1 cellular context compared by ENCODE assay signal in genomic region chr16:72093448-72094265, GRCh38.
TF ChIP-seq lines count a peak whose summit lies in the region.

TSS of gene DHX38 (plus strand) at chr16:72093847. CDS start at chr16:72096158, 2,311 bp downstream.
TSS of gene TXNL4B (minus strand) at chr16:72093620. CDS start at chr16:72090749, 2,871 bp downstream.

TF ChIP-seq in HEK293, 187 proteins besides CTCF, POLR2A, EP300 and RAD21 (continued from another document and continues in another):
- TF ChIP-seq ZNF777 (tag by site-specific recombination; IDR thresholded peaks at IDR 0.05; ENCODE audit: borderline replicate concordance), result no peak
- no peak for TF ChIP-seq ZNF404 (tag by site-specific recombination; IDR thresholded peaks at IDR 0.05)
- TF ChIP-seq, protein P1, sequence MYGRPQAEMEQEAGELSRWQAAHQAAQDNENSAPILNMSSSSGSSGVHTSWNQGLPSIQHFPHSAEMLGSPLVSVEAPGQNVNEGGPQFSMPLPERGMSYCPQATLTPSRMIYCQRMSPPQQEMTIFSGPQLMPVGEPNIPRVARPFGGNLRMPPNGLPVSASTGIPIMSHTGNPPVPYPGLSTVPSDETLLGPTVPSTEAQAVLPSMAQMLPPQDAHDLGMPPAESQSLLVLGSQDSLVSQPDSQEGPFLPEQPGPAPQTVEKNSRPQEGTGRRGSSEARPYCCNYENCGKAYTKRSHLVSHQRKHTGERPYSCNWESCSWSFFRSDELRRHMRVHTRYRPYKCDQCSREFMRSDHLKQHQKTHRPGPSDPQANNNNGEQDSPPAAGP (tag by site-specific recombination; IDR thresholded peaks at IDR 0.05), result peak; percentile 44; the same call in 1 of the 2 replicates
- TF ChIP-seq ZNF513 (tag by site-specific recombination; IDR thresholded peaks at IDR 0.05), result no peak
- TF ChIP-seq ZBTB7A (tag by site-specific recombination; IDR thresholded peaks at IDR 0.05; ENCODE audit: low read depth), result no peak
- TF ChIP-seq ZNF146 (tag by site-specific recombination; IDR thresholded peaks at IDR 0.05), result no peak
- no peak for TF ChIP-seq ZNF311 (tag by site-specific recombination; IDR thresholded peaks at IDR 0.05; ENCODE audit: borderline replicate concordance)
- no peak for TF ChIP-seq ZSCAN16 (tag by site-specific recombination; IDR thresholded peaks at IDR 0.05)
- no peak for TF ChIP-seq GFI1B (tag by site-specific recombination; IDR thresholded peaks at IDR 0.05)
- no peak for TF ChIP-seq ZFP37 (tag by site-specific recombination; IDR thresholded peaks at IDR 0.05)
- TF ChIP-seq KLF7 (tag by site-specific recombination; IDR thresholded peaks at IDR 0.05; ENCODE audit: borderline replicate concordance), result peak; percentile 77; the same call in 1 of the 2 replicates
- TF ChIP-seq, protein P2, sequence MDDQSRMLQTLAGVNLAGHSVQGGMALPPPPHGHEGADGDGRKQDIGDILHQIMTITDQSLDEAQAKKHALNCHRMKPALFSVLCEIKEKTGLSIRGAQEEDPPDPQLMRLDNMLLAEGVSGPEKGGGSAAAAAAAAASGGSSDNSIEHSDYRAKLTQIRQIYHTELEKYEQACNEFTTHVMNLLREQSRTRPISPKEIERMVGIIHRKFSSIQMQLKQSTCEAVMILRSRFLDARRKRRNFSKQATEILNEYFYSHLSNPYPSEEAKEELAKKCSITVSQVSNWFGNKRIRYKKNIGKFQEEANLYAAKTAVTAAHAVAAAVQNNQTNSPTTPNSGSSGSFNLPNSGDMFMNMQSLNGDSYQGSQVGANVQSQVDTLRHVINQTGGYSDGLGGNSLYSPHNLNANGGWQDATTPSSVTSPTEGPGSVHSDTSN (CRISPR knock-in tag; IDR thresholded peaks at IDR 0.05), result 0 out of 2 replicates have a peak, but pooled peaks have one; percentile 24
- TF ChIP-seq ZNF621 (tag by site-specific recombination; IDR thresholded peaks at IDR 0.05), result no peak
- no peak for TF ChIP-seq ZNF837 (tag by site-specific recombination; IDR thresholded peaks at IDR 0.05)
- TF ChIP-seq, protein P3, sequence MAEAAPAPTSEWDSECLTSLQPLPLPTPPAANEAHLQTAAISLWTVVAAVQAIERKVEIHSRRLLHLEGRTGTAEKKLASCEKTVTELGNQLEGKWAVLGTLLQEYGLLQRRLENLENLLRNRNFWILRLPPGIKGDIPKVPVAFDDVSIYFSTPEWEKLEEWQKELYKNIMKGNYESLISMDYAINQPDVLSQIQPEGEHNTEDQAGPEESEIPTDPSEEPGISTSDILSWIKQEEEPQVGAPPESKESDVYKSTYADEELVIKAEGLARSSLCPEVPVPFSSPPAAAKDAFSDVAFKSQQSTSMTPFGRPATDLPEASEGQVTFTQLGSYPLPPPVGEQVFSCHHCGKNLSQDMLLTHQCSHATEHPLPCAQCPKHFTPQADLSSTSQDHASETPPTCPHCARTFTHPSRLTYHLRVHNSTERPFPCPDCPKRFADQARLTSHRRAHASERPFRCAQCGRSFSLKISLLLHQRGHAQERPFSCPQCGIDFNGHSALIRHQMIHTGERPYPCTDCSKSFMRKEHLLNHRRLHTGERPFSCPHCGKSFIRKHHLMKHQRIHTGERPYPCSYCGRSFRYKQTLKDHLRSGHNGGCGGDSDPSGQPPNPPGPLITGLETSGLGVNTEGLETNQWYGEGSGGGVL (tag by site-specific recombination; IDR thresholded peaks at IDR 0.05), result no peak
- peak; percentile 73 for TF ChIP-seq PATZ1 (tag by site-specific recombination; IDR thresholded peaks at IDR 0.05)
- no peak for TF ChIP-seq MEIS1 (CRISPR knock-in tag; IDR thresholded peaks at IDR 0.05; ENCODE audit: borderline replicate concordance)
- TF ChIP-seq ZBTB21 (tag by site-specific recombination; IDR thresholded peaks at IDR 0.05), result no peak
- no peak for TF ChIP-seq ZNF623 (tag by site-specific recombination; IDR thresholded peaks at IDR 0.05)
- no peak for TF ChIP-seq ZFP41 (tag by site-specific recombination; IDR thresholded peaks at IDR 0.05; ENCODE audit: borderline replicate concordance)
- no peak for TF ChIP-seq ZNF10 (tag by site-specific recombination; IDR thresholded peaks at IDR 0.05)
- TF ChIP-seq, protein P4, sequence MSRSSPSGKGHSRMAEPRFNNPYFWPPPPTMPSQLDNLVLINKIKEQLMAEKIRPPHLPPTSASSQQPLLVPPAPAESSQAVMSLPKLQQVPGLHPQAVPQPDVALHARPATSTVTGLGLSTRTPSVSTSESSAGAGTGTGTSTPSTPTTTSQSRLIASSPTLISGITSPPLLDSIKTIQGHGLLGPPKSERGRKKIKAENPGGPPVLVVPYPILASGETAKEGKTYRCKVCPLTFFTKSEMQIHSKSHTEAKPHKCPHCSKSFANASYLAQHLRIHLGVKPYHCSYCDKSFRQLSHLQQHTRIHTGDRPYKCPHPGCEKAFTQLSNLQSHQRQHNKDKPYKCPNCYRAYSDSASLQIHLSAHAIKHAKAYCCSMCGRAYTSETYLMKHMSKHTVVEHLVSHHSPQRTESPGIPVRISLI (tag by site-specific recombination; IDR thresholded peaks at IDR 0.05), result no peak
- no peak for TF ChIP-seq ZNF510 (tag by site-specific recombination; IDR thresholded peaks at IDR 0.05; ENCODE audit: insufficient replicate concordance)
- no peak for TF ChIP-seq ZEB2 (tag by site-specific recombination; IDR thresholded peaks at IDR 0.05)
- TF ChIP-seq ZSCAN30 (tag by site-specific recombination; IDR thresholded peaks at IDR 0.05), result no peak
- no peak for TF ChIP-seq ZFP3 (tag by site-specific recombination; IDR thresholded peaks at IDR 0.05; ENCODE audit: low read depth)
- peak; percentile 40; the same call in 1 of the 2 replicates for TF ChIP-seq PRDM10 (tag by site-specific recombination; IDR thresholded peaks at IDR 0.05)
- no peak for TF ChIP-seq ZBTB1 (tag by site-specific recombination; IDR thresholded peaks at IDR 0.05)
- TF ChIP-seq, protein P5, sequence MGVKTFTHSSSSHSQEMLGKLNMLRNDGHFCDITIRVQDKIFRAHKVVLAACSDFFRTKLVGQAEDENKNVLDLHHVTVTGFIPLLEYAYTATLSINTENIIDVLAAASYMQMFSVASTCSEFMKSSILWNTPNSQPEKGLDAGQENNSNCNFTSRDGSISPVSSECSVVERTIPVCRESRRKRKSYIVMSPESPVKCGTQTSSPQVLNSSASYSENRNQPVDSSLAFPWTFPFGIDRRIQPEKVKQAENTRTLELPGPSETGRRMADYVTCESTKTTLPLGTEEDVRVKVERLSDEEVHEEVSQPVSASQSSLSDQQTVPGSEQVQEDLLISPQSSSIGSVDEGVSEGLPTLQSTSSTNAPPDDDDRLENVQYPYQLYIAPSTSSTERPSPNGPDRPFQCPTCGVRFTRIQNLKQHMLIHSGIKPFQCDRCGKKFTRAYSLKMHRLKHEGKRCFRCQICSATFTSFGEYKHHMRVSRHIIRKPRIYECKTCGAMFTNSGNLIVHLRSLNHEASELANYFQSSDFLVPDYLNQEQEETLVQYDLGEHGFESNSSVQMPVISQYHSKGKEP (tag by site-specific recombination; IDR thresholded peaks at IDR 0.05), result no peak
- TF ChIP-seq ZNF211 (tag by site-specific recombination; IDR thresholded peaks at IDR 0.05; ENCODE audit: low read depth), result no peak
- TF ChIP-seq, protein P6, sequence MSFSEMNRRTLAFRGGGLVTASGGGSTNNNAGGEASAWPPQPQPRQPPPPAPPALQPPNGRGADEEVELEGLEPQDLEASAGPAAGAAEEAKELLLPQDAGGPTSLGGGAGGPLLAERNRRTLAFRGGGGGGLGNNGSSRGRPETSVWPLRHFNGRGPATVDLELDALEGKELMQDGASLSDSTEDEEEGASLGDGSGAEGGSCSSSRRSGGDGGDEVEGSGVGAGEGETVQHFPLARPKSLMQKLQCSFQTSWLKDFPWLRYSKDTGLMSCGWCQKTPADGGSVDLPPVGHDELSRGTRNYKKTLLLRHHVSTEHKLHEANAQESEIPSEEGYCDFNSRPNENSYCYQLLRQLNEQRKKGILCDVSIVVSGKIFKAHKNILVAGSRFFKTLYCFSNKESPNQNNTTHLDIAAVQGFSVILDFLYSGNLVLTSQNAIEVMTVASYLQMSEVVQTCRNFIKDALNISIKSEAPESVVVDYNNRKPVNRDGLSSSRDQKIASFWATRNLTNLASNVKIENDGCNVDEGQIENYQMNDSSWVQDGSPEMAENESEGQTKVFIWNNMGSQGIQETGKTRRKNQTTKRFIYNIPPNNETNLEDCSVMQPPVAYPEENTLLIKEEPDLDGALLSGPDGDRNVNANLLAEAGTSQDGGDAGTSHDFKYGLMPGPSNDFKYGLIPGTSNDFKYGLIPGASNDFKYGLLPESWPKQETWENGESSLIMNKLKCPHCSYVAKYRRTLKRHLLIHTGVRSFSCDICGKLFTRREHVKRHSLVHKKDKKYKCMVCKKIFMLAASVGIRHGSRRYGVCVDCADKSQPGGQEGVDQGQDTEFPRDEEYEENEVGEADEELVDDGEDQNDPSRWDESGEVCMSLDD (tag by site-specific recombination; IDR thresholded peaks at IDR 0.05), result no peak
- no peak for TF ChIP-seq ZIC2 (tag by site-specific recombination; IDR thresholded peaks at IDR 0.05)
- no peak for TF ChIP-seq WT1 (tag by site-specific recombination; IDR thresholded peaks at IDR 0.05)
- TF ChIP-seq SALL2 (tag by site-specific recombination; IDR thresholded peaks at IDR 0.05; ENCODE audit: borderline replicate concordance), result no peak
- TF ChIP-seq ZNF169 (tag by site-specific recombination; IDR thresholded peaks at IDR 0.05), result no peak
- TF ChIP-seq ZNF555 (tag by site-specific recombination; conservative IDR thresholded peaks at IDR 0.05), result no peak
- TF ChIP-seq ZNF626 (tag by site-specific recombination; IDR thresholded peaks at IDR 0.05), result no peak
- no peak for TF ChIP-seq ZNF140 (tag by site-specific recombination; IDR thresholded peaks at IDR 0.05)
- TF ChIP-seq ZNF202 (tag by site-specific recombination; IDR thresholded peaks at IDR 0.05; ENCODE audit: borderline replicate concordance), result no peak
- no peak for TF ChIP-seq ZSCAN18 (tag by site-specific recombination; IDR thresholded peaks at IDR 0.05)
- no peak for TF ChIP-seq GLI4 (tag by site-specific recombination; IDR thresholded peaks at IDR 0.05)
- no peak for TF ChIP-seq ZNF248 (tag by site-specific recombination; IDR thresholded peaks at IDR 0.05)
